ENCODE assay signal across 1 cellular context in genomic region chr4:12499693-12500092, GRCh38.
TF ChIP-seq lines count a peak whose summit lies in the region.

No MANE protein-coding gene starts in this region.

TF ChIP-seq in HepG2, 621 proteins besides CTCF, POLR2A, EP300 and RAD21 (continued from another document and continues in another):
- TF ChIP-seq ZNF646 (CRISPR knock-in tag; IDR thresholded peaks at IDR 0.05) = no peak
- no peak for TF ChIP-seq ZFYVE20 (CRISPR knock-in tag; IDR thresholded peaks at IDR 0.05; ENCODE audit: borderline replicate concordance, low read depth)
- TF ChIP-seq KIAA2018 (CRISPR knock-in tag; IDR thresholded peaks at IDR 0.05; ENCODE audit: borderline replicate concordance) = no peak
- peak; percentile 99 for TF ChIP-seq ZNF362 (CRISPR knock-in tag; IDR thresholded peaks at IDR 0.05; ENCODE audit: borderline replicate concordance)
- TF ChIP-seq HDAC2 (CRISPR knock-in tag; IDR thresholded peaks at IDR 0.05) = peak; percentile 93
- TF ChIP-seq HNRNPK (IDR thresholded peaks at IDR 0.05; ENCODE audit: low read depth, low read length, poor library complexity, severe bottlenecking) = no peak
- no peak for TF ChIP-seq ZNF550 (CRISPR knock-in tag; IDR thresholded peaks at IDR 0.05; ENCODE audit: borderline replicate concordance)
- TF ChIP-seq ZNF343 (CRISPR knock-in tag; IDR thresholded peaks at IDR 0.05) = no peak
- no peak for TF ChIP-seq SSRP1 (CRISPR knock-in tag; IDR thresholded peaks at IDR 0.05)
- peak; percentile 55; the same call in 1 of the 2 replicates for TF ChIP-seq PATZ1 (CRISPR knock-in tag; IDR thresholded peaks at IDR 0.05)
- no peak for TF ChIP-seq ZNF543 (CRISPR knock-in tag; IDR thresholded peaks at IDR 0.05)
- peak; percentile 67 for TF ChIP-seq NR2F6 (IDR thresholded peaks at IDR 0.05)
- peak; percentile 48; the same call in 1 of the 2 replicates for TF ChIP-seq NR2F6 (CRISPR knock-in tag; IDR thresholded peaks at IDR 0.05)
- no peak for TF ChIP-seq DR1 (CRISPR knock-in tag; IDR thresholded peaks at IDR 0.05)
- TF ChIP-seq FUBP1 (CRISPR knock-in tag; IDR thresholded peaks at IDR 0.05; ENCODE audit: borderline replicate concordance) = no peak
- TF ChIP-seq TOPORS (CRISPR knock-in tag; IDR thresholded peaks at IDR 0.05) = no peak
- no peak for TF ChIP-seq ZBTB44 (CRISPR knock-in tag; IDR thresholded peaks at IDR 0.05)
- TF ChIP-seq GMEB1 (CRISPR knock-in tag; IDR thresholded peaks at IDR 0.05; ENCODE audit: borderline replicate concordance) = no peak
- TF ChIP-seq ZNF557 (CRISPR knock-in tag; IDR thresholded peaks at IDR 0.05) = no peak
- no peak for TF ChIP-seq ELF1 (CRISPR knock-in tag; IDR thresholded peaks at IDR 0.05)
- TF ChIP-seq IKZF4 (CRISPR knock-in tag; IDR thresholded peaks at IDR 0.05; ENCODE audit: borderline replicate concordance, low read depth, not compliant biosample characterization) = no peak
- no peak for TF ChIP-seq AKAP8 (CRISPR knock-in tag; IDR thresholded peaks at IDR 0.05)
- TF ChIP-seq ZNF530 (CRISPR knock-in tag; IDR thresholded peaks at IDR 0.05; ENCODE audit: low read depth) = no peak
- peak; percentile 67; the same call in 1 of the 2 replicates for TF ChIP-seq RCOR2 (CRISPR knock-in tag; IDR thresholded peaks at IDR 0.05)
- TF ChIP-seq BATF2 (CRISPR knock-in tag; IDR thresholded peaks at IDR 0.05) = no peak
- no peak for TF ChIP-seq NFYB (CRISPR knock-in tag; IDR thresholded peaks at IDR 0.05)
- TF ChIP-seq ZNF607 (CRISPR knock-in tag; IDR thresholded peaks at IDR 0.05; ENCODE audit: borderline replicate concordance) = no peak
- no peak for TF ChIP-seq ZNF224 (CRISPR knock-in tag; IDR thresholded peaks at IDR 0.05)
- TF ChIP-seq CSRNP1 (CRISPR knock-in tag; IDR thresholded peaks at IDR 0.05) = no peak
